In the genomic region with DNA sequence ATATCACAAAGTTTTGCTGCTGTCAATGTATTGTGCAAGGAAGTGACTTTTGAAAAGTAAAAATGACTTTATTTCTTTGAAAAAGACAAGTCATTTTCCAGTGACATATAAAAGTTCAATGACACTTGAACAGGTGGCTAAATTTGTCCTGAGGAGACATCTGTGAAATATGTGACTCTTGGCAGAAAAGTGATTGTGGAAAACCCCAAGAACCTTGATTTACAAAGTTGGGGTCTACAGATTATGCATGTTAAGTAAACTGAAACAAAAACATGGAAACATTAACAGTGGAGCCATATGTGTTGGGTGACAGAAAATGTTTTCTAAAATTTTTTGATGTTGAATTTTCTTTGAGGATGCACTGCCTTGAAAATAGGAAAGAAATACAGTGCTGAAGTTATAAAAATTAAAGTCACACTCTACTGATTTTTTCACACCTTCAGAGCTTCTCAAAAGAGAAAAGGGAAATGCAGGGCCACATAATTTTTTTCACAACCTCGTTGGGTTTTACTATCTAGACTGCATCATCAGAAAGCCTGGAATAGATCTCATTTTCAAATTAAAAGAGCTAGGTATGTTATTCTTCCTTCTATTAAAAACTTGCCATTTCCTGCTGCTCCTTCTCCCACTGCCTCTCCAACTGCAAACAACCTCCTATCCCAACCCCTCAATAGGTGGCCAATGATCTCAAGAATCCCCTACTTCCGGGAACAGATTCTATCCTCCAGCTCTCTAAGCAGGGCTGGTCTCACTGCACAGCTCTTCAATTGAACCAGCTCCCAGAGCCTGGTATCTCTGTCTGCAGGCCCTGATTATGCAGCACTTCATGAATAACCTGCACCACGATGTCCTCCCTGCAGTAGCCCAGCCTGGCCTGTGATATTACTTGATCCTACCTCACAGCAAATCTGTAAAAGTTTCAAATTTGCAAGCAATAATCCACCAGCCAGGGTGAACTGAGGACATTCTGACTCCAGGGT, we compare ENCODE assay signal across 13 cellular contexts.
"Had no signal": no experiment of that assay in that cellular context is flagged by ENCODE, and none has a peak within 500 bp of the region (broad histone marks: within the 10 kb centered on the region; RNA-seq: fewer than 3 reads in every experiment).

No MANE protein-coding gene starts in this region.

- ATAC-seq: esophagus mucosa, psoas muscle had no signal

- H3K36me3 ChIP-seq: upper lobe of left lung had no signal

- H3K27me3 Mint-ChIP-seq: activated CD4-positive, alpha-beta memory T cell treated with anti-CD3 and anti-CD28 coated beads, Interleukin-2, amount 10 ng/mL, durations not matched to agents 7 days and 5 days; activated naive CD8-positive, alpha-beta T cell treated with anti-CD3 and anti-CD28 coated beads, Interleukin-2, amount 10 ng/mL, durations not matched to agents 7 days and 5 days had no signal

- H3K36me3 Mint-ChIP-seq: activated naive CD8-positive, alpha-beta T cell treated with anti-CD3 and anti-CD28 coated beads, Interleukin-2, amount 10 ng/mL, durations not matched to agents 7 days and 5 days had no signal

- H3K27ac ChIP-seq: psoas muscle, upper lobe of left lung had no signal

- H3K4me3 Mint-ChIP-seq: activated CD4-positive, alpha-beta memory T cell treated with anti-CD3 and anti-CD28 coated beads, Interleukin-2, amount 10 ng/mL, durations not matched to agents 7 days and 5 days; activated naive CD8-positive, alpha-beta T cell treated with anti-CD3 and anti-CD28 coated beads, Interleukin-2, amount 10 ng/mL, durations not matched to agents 7 days and 5 days; nephron progenitor cell; stimulated activated naive CD8-positive, alpha-beta T cell treated with anti-CD3 and anti-CD28 coated beads, Interleukin-15, Interleukin-2, amounts not matched to agents 100 ng/mL and 50 ng/mL, for 24 hours; T-helper 2 cell treated with Interferon-gamma antibody and Interleukin-4, amounts not matched to agents 5 μg/mL and 100 μg/mL, for 36 hours had no signal

- H3K4me3 ChIP-seq: psoas muscle, upper lobe of left lung had no signal

- H3K4me1 ChIP-seq: psoas muscle, upper lobe of left lung had no signal

- H3K9me3 ChIP-seq: psoas muscle, upper lobe of left lung had no signal

- H3K27ac Mint-ChIP-seq: activated CD4-positive, alpha-beta memory T cell treated with anti-CD3 and anti-CD28 coated beads, Interleukin-2, amount 10 ng/mL, durations not matched to agents 7 days and 5 days; activated naive CD8-positive, alpha-beta T cell treated with anti-CD3 and anti-CD28 coated beads, Interleukin-2, amount 10 ng/mL, durations not matched to agents 7 days and 5 days; nephron progenitor cell; stimulated activated naive CD8-positive, alpha-beta T cell treated with anti-CD3 and anti-CD28 coated beads, Interleukin-15, Interleukin-2, amounts not matched to agents 100 ng/mL and 50 ng/mL, for 24 hours; T-helper 2 cell treated with Interferon-gamma antibody and Interleukin-4, amounts not matched to agents 5 μg/mL and 100 μg/mL, for 36 hours had no signal

- H3K4me1 Mint-ChIP-seq: nephron progenitor cell had no signal

- DNase-seq: activated CD4-positive, alpha-beta memory T cell treated with anti-CD3 and anti-CD28 coated beads, Interleukin-2, amount 10 ng/mL, durations not matched to agents 7 days and 5 days; activated CD4-positive, alpha-beta T cell treated with anti-CD3 and anti-CD28 coated beads for 1 hour; activated gamma-delta T cell; activated naive CD8-positive, alpha-beta T cell treated with anti-CD3 and anti-CD28 coated beads, Interleukin-2, amount 10 ng/mL, durations not matched to agents 7 days and 5 days; activated T-cell treated with anti-CD3 and anti-CD28 coated beads, Interleukin-2, amount 50 U/mL, for 48 hours; mesenchymal stem cell; nephron progenitor cell; psoas muscle; stimulated activated CD4-positive, alpha-beta T cell treated with anti-CD3 and anti-CD28 coated beads, Interleukin-12 subunit alpha, Interleukin-12 subunit beta, amount 100 ng/mL, for 4 hours; upper lobe of left lung had no signal

- H3K27me3 ChIP-seq: upper lobe of left lung had no signal
